8 cellular contexts compared by ENCODE assay signal in genomic region chr3:167473863-167474262, GRCh38. TPM values are rescaled to one million over a fixed set of nuclear protein-coding genes. Genes with fewer than 3 reads are reported as not detected.
"Had no signal": no experiment of that assay in that cellular context is flagged by ENCODE, and none has a peak within 500 bp of the region (broad histone marks: within the 10 kb centered on the region; RNA-seq: fewer than 3 reads in every experiment).

Gene SERPINI2 (minus strand): TSS chr3:167474042. CDS start chr3:167471834, 2,208 bp downstream.

- DNase-seq: GM23248, GOT3, H7, HFFc6 had no signal

- H3K4me3 Mint-ChIP-seq: HFFc6, IgD-negative memory B cell had no signal

- H3K9me3 Mint-ChIP-seq: IgD-negative memory B cell had no signal

- H3K27ac Mint-ChIP-seq: HFFc6, IgD-negative memory B cell had no signal

- H3K27me3 Mint-ChIP-seq: IgD-negative memory B cell had no signal

- ATAC-seq: HCT116, HepG2 had no signal

- H3K36me3 Mint-ChIP-seq: IgD-negative memory B cell had no signal

RNA-seq across cellular contexts. Expression of gene SERPINI2, which starts in this region (rescaled TPM):
- total RNA-seq: GM23248, H7, HepG2, HFFc6, HT1080 had no signal
